In the genomic region with DNA sequence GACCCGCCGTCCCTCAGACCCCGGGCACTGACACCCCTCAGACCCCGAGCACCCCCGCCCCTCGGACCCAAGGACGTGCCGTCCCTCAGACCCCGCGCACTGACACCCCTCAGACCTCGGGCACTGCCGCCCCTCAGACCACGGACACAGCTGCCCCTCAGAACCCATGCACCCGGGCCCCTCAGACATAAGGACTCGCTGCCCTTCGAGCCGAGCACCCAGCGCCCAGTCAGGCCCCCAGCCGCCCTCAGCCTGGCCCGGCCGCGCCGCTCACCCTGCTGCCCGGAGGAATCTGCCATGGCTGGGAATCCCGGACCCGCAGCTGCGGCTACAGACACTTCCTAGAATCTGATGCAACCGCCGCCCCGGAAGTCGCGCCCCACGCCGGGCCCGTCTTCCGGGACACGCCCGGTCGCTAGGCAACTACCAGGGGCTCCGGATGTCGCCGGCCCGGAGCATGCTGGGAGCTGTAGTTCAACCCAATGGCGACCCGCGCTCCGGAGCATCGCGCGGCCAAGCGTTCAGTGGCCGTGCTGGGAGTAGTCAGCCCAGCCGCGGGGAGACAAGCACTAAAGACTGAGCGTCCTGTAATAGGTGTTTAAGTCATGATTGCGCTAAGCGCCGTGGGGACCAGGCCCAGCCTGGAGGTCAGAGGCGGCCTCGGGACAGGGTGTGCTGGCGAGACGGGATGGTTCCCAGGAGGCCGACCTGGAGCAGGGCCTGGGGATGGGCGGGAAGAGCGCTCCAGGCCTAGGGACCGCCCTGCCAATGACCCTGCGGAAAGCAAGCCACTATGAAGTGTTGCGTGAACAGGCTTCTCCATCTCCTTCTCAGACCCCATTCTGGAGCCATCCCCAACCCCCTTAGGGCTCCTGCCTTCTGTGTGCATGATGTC, we compare ENCODE assay signal across 1 cellular context.
TF ChIP-seq lines count a peak whose summit lies in the region.

TSS of gene CARS1 (minus strand) at position 355 of the 895 bp plus-strand sequence. CDS start at position 299, 56 bp downstream.

TF ChIP-seq in A549, 52 proteins besides CTCF, POLR2A, EP300 and RAD21 (continued from another document):
- TF ChIP-seq, protein P1, sequence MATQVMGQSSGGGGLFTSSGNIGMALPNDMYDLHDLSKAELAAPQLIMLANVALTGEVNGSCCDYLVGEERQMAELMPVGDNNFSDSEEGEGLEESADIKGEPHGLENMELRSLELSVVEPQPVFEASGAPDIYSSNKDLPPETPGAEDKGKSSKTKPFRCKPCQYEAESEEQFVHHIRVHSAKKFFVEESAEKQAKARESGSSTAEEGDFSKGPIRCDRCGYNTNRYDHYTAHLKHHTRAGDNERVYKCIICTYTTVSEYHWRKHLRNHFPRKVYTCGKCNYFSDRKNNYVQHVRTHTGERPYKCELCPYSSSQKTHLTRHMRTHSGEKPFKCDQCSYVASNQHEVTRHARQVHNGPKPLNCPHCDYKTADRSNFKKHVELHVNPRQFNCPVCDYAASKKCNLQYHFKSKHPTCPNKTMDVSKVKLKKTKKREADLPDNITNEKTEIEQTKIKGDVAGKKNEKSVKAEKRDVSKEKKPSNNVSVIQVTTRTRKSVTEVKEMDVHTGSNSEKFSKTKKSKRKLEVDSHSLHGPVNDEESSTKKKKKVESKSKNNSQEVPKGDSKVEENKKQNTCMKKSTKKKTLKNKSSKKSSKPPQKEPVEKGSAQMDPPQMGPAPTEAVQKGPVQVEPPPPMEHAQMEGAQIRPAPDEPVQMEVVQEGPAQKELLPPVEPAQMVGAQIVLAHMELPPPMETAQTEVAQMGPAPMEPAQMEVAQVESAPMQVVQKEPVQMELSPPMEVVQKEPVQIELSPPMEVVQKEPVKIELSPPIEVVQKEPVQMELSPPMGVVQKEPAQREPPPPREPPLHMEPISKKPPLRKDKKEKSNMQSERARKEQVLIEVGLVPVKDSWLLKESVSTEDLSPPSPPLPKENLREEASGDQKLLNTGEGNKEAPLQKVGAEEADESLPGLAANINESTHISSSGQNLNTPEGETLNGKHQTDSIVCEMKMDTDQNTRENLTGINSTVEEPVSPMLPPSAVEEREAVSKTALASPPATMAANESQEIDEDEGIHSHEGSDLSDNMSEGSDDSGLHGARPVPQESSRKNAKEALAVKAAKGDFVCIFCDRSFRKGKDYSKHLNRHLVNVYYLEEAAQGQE (IDR thresholded peaks at IDR 0.05) = no peak
- TF ChIP-seq CHD2 (IDR thresholded peaks at IDR 0.05; ENCODE audit: low read length, partially characterized antibody) (no peak), HOXA7 (CRISPR knock-in tag; IDR thresholded peaks at IDR 0.05) (no peak), ZC3H11A (IDR thresholded peaks at IDR 0.05) (no peak), RFX5 (IDR thresholded peaks at IDR 0.05) (0 out of 2 replicates have a peak, but pooled peaks have one; percentile 10), ZFP36 (IDR thresholded peaks at IDR 0.05; ENCODE audit: borderline replicate concordance, partially characterized antibody) (no peak), KDM1A (IDR thresholded peaks at IDR 0.05; ENCODE audit: low read depth) (no peak), ZNF302 (CRISPR knock-in tag; IDR thresholded peaks at IDR 0.05) (no peak), PHF8 (IDR thresholded peaks at IDR 0.05; ENCODE audit: borderline replicate concordance, low read depth) (peak; percentile 77; the same call in 1 of the 2 replicates), NFE2L2 (conservative IDR thresholded peaks at IDR 0.05; ENCODE audit: low read length) (no peak), RARB (CRISPR knock-in tag; IDR thresholded peaks at IDR 0.05) (no peak), RNF2 (IDR thresholded peaks at IDR 0.05; ENCODE audit: borderline replicate concordance, low read depth) (no peak), KDM5A (IDR thresholded peaks at IDR 0.05) (no peak)
- TF ChIP-seq, protein P2, sequence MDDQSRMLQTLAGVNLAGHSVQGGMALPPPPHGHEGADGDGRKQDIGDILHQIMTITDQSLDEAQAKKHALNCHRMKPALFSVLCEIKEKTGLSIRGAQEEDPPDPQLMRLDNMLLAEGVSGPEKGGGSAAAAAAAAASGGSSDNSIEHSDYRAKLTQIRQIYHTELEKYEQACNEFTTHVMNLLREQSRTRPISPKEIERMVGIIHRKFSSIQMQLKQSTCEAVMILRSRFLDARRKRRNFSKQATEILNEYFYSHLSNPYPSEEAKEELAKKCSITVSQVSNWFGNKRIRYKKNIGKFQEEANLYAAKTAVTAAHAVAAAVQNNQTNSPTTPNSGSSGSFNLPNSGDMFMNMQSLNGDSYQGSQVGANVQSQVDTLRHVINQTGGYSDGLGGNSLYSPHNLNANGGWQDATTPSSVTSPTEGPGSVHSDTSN (IDR thresholded peaks at IDR 0.05) = no peak
- TF ChIP-seq, protein P3, sequence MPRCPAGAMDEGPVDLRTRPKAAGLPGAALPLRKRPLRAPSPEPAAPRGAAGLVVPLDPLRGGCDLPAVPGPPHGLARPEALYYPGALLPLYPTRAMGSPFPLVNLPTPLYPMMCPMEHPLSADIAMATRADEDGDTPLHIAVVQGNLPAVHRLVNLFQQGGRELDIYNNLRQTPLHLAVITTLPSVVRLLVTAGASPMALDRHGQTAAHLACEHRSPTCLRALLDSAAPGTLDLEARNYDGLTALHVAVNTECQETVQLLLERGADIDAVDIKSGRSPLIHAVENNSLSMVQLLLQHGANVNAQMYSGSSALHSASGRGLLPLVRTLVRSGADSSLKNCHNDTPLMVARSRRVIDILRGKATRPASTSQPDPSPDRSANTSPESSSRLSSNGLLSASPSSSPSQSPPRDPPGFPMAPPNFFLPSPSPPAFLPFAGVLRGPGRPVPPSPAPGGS (IDR thresholded peaks at IDR 0.05) = peak; percentile 78; the same call in 2 of the 3 replicates
- TF ChIP-seq, protein P4, sequence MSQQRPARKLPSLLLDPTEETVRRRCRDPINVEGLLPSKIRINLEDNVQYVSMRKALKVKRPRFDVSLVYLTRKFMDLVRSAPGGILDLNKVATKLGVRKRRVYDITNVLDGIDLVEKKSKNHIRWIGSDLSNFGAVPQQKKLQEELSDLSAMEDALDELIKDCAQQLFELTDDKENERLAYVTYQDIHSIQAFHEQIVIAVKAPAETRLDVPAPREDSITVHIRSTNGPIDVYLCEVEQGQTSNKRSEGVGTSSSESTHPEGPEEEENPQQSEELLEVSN (IDR thresholded peaks at IDR 0.05; ENCODE audit: borderline replicate concordance, low read depth) = peak; percentile 83
